10 cellular contexts compared by ENCODE assay signal in genomic region chr11:67279589-67280340, GRCh38. TPM values are rescaled to one million over a fixed set of nuclear protein-coding genes. Genes with fewer than 3 reads are reported as not detected.
DNase-seq lines count a peak whose midpoint lies in the region; ATAC-seq and TF ChIP-seq lines count a peak whose summit lies in the region.
"Had no signal": no experiment of that assay in that cellular context is flagged by ENCODE, and none has a peak within 500 bp of the region (broad histone marks: within the 10 kb centered on the region; RNA-seq: fewer than 3 reads in every experiment).

No MANE protein-coding gene starts in this region.

- H4K20me1 ChIP-seq in BLaER1 treated with 17β-estradiol and CSF1 and Interleukin-3, amounts not matched to agents 10 nM and 100 nM: peaks cover 0 to 12% (median 0%) of the 10 kb centered on the region in 11 experiments; a peak in 2 of 22 replicates
- H4K20me1 ChIP-seq in osteoblast (ENCODE audit: insufficient read depth, low read length): peaks cover 3% of the 10 kb centered on the region
- H4K20me1 ChIP-seq in GM23248 (ENCODE audit: insufficient read depth): no peaks in the 10 kb centered on the region

- peak overlapping the region; percentile 13 to 72 (median 58); a peak in 17 of 20 replicates for H3K4me3 ChIP-seq in BLaER1 treated with 17β-estradiol and CSF1 and Interleukin-3, amounts not matched to agents 10 nM and 100 nM
- no peak overlapping the region for H3K4me3 ChIP-seq in effector memory CD4-positive, alpha-beta T cell (ENCODE audit: insufficient read depth, low read depth, low read length, poor library complexity, severe bottlenecking)
- H3K4me3 ChIP-seq in osteoblast (ENCODE audit: insufficient read depth, low read length) (no peak overlapping the region), GM23248 (no peak overlapping the region)

- no peak overlapping the region for H2AFZ ChIP-seq in osteoblast (ENCODE audit: low read length)
- H2AFZ ChIP-seq in GM23248: no peak overlapping the region

- H3K4me1 ChIP-seq in BLaER1 treated with 17β-estradiol and CSF1 and Interleukin-3, amounts not matched to agents 10 nM and 100 nM: peaks cover 97 to 99% (median 98%) of the 10 kb centered on the region in 10 experiments
- peaks cover 73% of the 10 kb centered on the region for H3K4me1 ChIP-seq in effector memory CD4-positive, alpha-beta T cell (ENCODE audit: control insufficient read depth, insufficient read depth, low read length, poor library complexity, severe bottlenecking)
- H3K4me1 ChIP-seq in osteoblast (ENCODE audit: insufficient read depth, low read length): peaks cover 15% of the 10 kb centered on the region
- H3K4me1 ChIP-seq in GM23248 (ENCODE audit: insufficient read depth): peaks cover 13% of the 10 kb centered on the region

- H3K9me2 ChIP-seq in GM23248 (ENCODE audit: insufficient read depth): no peaks in the 10 kb centered on the region

- 89% methylated on average over 15 of the region's 17 CpGs for WGBS in GM23248 (ENCODE audit: low coverage in 1 of 2, low lambda C conversion rate in 2 of 2, missing lambda C conversion rate in 2 of 2), 2 experiments

- no peak for DNase-seq in effector memory CD4-positive, alpha-beta T cell
- DNase-seq in osteoblast (ENCODE audit: insufficient read length, low spot score, missing footprints) (peak; percentile 41), HuH-7.5 (ENCODE audit: low spot score) (no peak), islet precursor cell (no peak), GM23248 (no peak)
- DNase-seq: NCI-H2107, PC-3 had no signal

- H3K36me3 ChIP-seq in BLaER1 treated with 17β-estradiol and CSF1 and Interleukin-3, amounts not matched to agents 10 nM and 100 nM: peaks cover 78 to 90% (median 89%) of the 10 kb centered on the region in 11 experiments
- H3K36me3 ChIP-seq in KOPT-K1 (ENCODE audit: insufficient read depth, low read length) (peaks cover 89% of the 10 kb centered on the region), osteoblast (ENCODE audit: insufficient read depth, low read length) (peaks cover 49% of the 10 kb centered on the region), GM23248 (ENCODE audit: low read depth) (no peaks in the 10 kb centered on the region; the same call in 1 of the 2 replicates)
- H3K36me3 ChIP-seq in effector memory CD4-positive, alpha-beta T cell (ENCODE audit: control insufficient read depth, insufficient read depth, low read length): peaks cover 72% of the 10 kb centered on the region

- TF ChIP-seq CTCF in osteoblast (IDR thresholded peaks at IDR 0.05; ENCODE audit: extremely low read depth, low read depth, low read length): no peak

- peak overlapping the region; percentile 93 to 100 (median 99) for H3K27ac ChIP-seq in BLaER1 treated with 17β-estradiol and CSF1 and Interleukin-3, amounts not matched to agents 10 nM and 100 nM
- H3K27ac ChIP-seq in KOPT-K1 (ENCODE audit: low read depth, low read length, poor library complexity, severe bottlenecking) (peak overlapping the region; percentile 100), osteoblast (ENCODE audit: low read depth, low read length) (no peak overlapping the region), GM23248 (no peak overlapping the region)
- H3K27ac ChIP-seq in effector memory CD4-positive, alpha-beta T cell (ENCODE audit: insufficient read depth, low read length, poor library complexity, severe bottlenecking): peak overlapping the region; percentile 88

- no peak for ATAC-seq in GM21717 (IDR thresholded peaks at IDR 0.05; ENCODE audit: unreplicated experiment)
- ATAC-seq: PC-3 had no signal

- H3K9me3 ChIP-seq in BLaER1 treated with 17β-estradiol and CSF1 and Interleukin-3, amounts not matched to agents 10 nM and 100 nM (replicated peaks in 1 of 11): no peaks in the 10 kb centered on the region
- no peaks in the 10 kb centered on the region for H3K9me3 ChIP-seq in KOPT-K1 (ENCODE audit: insufficient read depth, low read length, poor library complexity, severe bottlenecking)
- no peaks in the 10 kb centered on the region for H3K9me3 ChIP-seq in effector memory CD4-positive, alpha-beta T cell (ENCODE audit: control insufficient read depth, low read length)
- H3K9me3 ChIP-seq in osteoblast (ENCODE audit: low read depth, low read length): no peaks in the 10 kb centered on the region
- no peaks in the 10 kb centered on the region for H3K9me3 ChIP-seq in GM23248 (ENCODE audit: low read depth)

- H3K27me3 ChIP-seq in BLaER1 treated with 17β-estradiol and CSF1 and Interleukin-3, amounts not matched to agents 10 nM and 100 nM: no peaks in the 10 kb centered on the region
- no peaks in the 10 kb centered on the region for H3K27me3 ChIP-seq in effector memory CD4-positive, alpha-beta T cell (replicated peaks; ENCODE audit: control insufficient read depth, insufficient read depth, low read length, poor library complexity, severe bottlenecking)
- no peaks in the 10 kb centered on the region for H3K27me3 ChIP-seq in osteoblast (ENCODE audit: insufficient read depth, low read length)
- H3K27me3 ChIP-seq in GM23248 (replicated peaks; ENCODE audit: insufficient read depth): no peaks in the 10 kb centered on the region

- H3K79me2 ChIP-seq in osteoblast (ENCODE audit: insufficient read depth, low read length) (peaks cover 51% of the 10 kb centered on the region), GM23248 (ENCODE audit: insufficient read depth) (peaks cover 44% of the 10 kb centered on the region)

- peaks cover 9% of the 10 kb centered on the region; the same call in 1 of the 2 replicates for H3F3A ChIP-seq in GM23248 (ENCODE audit: insufficient read depth)

- peak overlapping the region; percentile 84 to 100 (median 99) for H3K9ac ChIP-seq in BLaER1 treated with 17β-estradiol and CSF1 and Interleukin-3, amounts not matched to agents 10 nM and 100 nM
- no peak overlapping the region for H3K9ac ChIP-seq in GM23248

- in situ Hi-C loops in GM23248 (cut with MboI): no loop called here

- peak overlapping the region; percentile 85 to 100 (median 100) for H3K4me2 ChIP-seq in BLaER1 treated with 17β-estradiol and CSF1 and Interleukin-3, amounts not matched to agents 10 nM and 100 nM
- H3K4me2 ChIP-seq in osteoblast (ENCODE audit: insufficient read depth, low read length) (no peak overlapping the region), GM23248 (ENCODE audit: unreplicated experiment) (no peak overlapping the region)

RNA-seq across cellular contexts. Expression of gene ANKRD13D, which starts 9.3 kb away (rescaled TPM):
- 33.0 and 34.4 TPM in 2 replicates for total RNA-seq in osteoblast
- 27.6 and 42.9 TPM in 2 replicates for total RNA-seq in GM23248 (2014; rRNA removed; shearing (Covaris generic))
- 13.4 and 16.4 TPM in 2 replicates for polyA plus RNA-seq in GM23248 (2016; fragmentation: Nextera tagmentation; extraction: Ambion mirVana)

RNA-seq across cellular contexts. Expression of gene GRK2, which starts 13.5 kb away (rescaled TPM):
- 21.4 and 23.6 TPM in 2 replicates for total RNA-seq in osteoblast
- total RNA-seq in GM23248 (2014; rRNA removed; shearing (Covaris generic)): 43.0 and 54.9 TPM in 2 replicates
- polyA plus RNA-seq in GM23248 (2016; fragmentation: Nextera tagmentation; extraction: Ambion mirVana): 6.0 and 7.8 TPM in 2 replicates

RNA-seq across cellular contexts. Expression of gene SSH3, which starts 23.6 kb away (rescaled TPM):
- 13.3 and 25.0 TPM in 2 replicates for total RNA-seq in osteoblast
- 20.1 and 41.6 TPM in 2 replicates for total RNA-seq in GM23248 (2014; rRNA removed; shearing (Covaris generic))
- polyA plus RNA-seq in GM23248 (2016; fragmentation: Nextera tagmentation; extraction: Ambion mirVana): 25.2 and 26.4 TPM in 2 replicates

Comparison
In these comparisons a context has a peak if more than half of its experiments do, and no peak if none do; other contexts are left out.
1. H3K27ac ChIP-seq: peak in BLaER1 treated with 17β-estradiol and CSF1 and Interleukin-3, amounts not matched to agents 10 nM and 100 nM (11 of 11), KOPT-K1 (single experiment) and effector memory CD4-positive, alpha-beta T cell (single experiment); none in osteoblast (single experiment) and GM23248 (single experiment).
2. H3K4me2 ChIP-seq: peak in BLaER1 treated with 17β-estradiol and CSF1 and Interleukin-3, amounts not matched to agents 10 nM and 100 nM (11 of 11); none in osteoblast (single experiment) and GM23248 (single experiment).
3. H3K4me3 ChIP-seq: peak in BLaER1 treated with 17β-estradiol and CSF1 and Interleukin-3, amounts not matched to agents 10 nM and 100 nM (10 of 10); none in effector memory CD4-positive, alpha-beta T cell (single experiment), osteoblast (single experiment) and GM23248 (single experiment).